ENCODE assay signal across 22 cellular contexts in genomic region chr19:39165857-39166256, GRCh38. TPM values are rescaled to one million over a fixed set of nuclear protein-coding genes. Genes with fewer than 3 reads are reported as not detected.
DNase-seq lines count a peak whose midpoint lies in the region; ATAC-seq, FAIRE-seq and TF ChIP-seq lines count a peak whose summit lies in the region.
"Had no signal": no experiment of that assay in that cellular context is flagged by ENCODE, and none has a peak within 500 bp of the region (broad histone marks: within the 10 kb centered on the region; RNA-seq: fewer than 3 reads in every experiment).

No MANE protein-coding gene starts in this region.

- H3K4me3 ChIP-seq in PC-9 (no peak overlapping the region), H1 (ENCODE audit: extremely low read depth in 1 of 4, insufficient read depth in 2 of 4, low read depth in 3 of 4, low read length in 4 of 4) (no peak overlapping the region), trophoblast cell (ENCODE audit: low read depth, low read length) (no peak overlapping the region), SK-N-SH (ENCODE audit: low read depth in 2 of 2, low read length in 1 of 2) (no peak overlapping the region)
- H3K4me3 ChIP-seq: BLaER1 treated with 17β-estradiol and CSF1 and Interleukin-3, amounts not matched to agents 10 nM and 100 nM had no signal

- H3K14ac ChIP-seq in H1 (ENCODE audit: insufficient read length) (no peak overlapping the region), trophoblast cell (ENCODE audit: low read length) (no peak overlapping the region)

- CTCF ChIA-PET in PC-9 (lab: Charles Lee) (no interaction called here), H1 (lab: Charles Lee; ENCODE audit: partially characterized antibody) (interaction anchor here (0.9 to 1.7 kb wide), 6 partner anchors 12 to 60 kb away, joined by 3 to 7 read pairs (median 4); no protein-coding TSS in a partner anchor), SK-N-SH (lab: Yijun Ruan, JAX) (interaction anchor here (1.4 to 2.7 kb wide), 4 partner anchors 9 to 44 kb away, joined by 5 to 13 read pairs (median 8); no protein-coding TSS in a partner anchor)

- H2BK12ac ChIP-seq in H1 (ENCODE audit: low read depth, low read length): no peak overlapping the region
- no peak overlapping the region for H2BK12ac ChIP-seq in trophoblast cell (ENCODE audit: low read length)

- H4K12ac ChIP-seq in trophoblast cell (ENCODE audit: low read depth, low read length): no peak overlapping the region

- FAIRE-seq in H1 (lab: Jason Lieb, UNC): no peak
- FAIRE-seq: A204.1, GM12891 had no signal

- H3K79me1 ChIP-seq in H1 (ENCODE audit: low read depth, low read length): peaks cover 16% of the 10 kb centered on the region
- H3K79me1 ChIP-seq in trophoblast cell (ENCODE audit: low read length): peaks cover 18% of the 10 kb centered on the region

- no peak overlapping the region for H2BK120ac ChIP-seq in H1 (replicated peaks; ENCODE audit: low read depth, low read length)
- no peak overlapping the region for H2BK120ac ChIP-seq in trophoblast cell (ENCODE audit: insufficient read depth, low read length, poor library complexity)

- DNase-seq in PC-9 (no peak), H1 (ENCODE audit: low read depth in 1 of 2, low spot score in 2 of 2) (no peak), trophoblast cell (no peak), DMS 273 treated with DMSO at 0.1 percent for 48 hours (lab: John Stamatoyannopoulos, UW) (no peak), SK-N-SH (no peak), islet precursor cell (no peak)
- DNase-seq: AML-193; Caco-2; CD4-positive, alpha-beta memory T cell; GF-D8; KG1; MM.1S; NCI-H446 treated with DMSO at 0.1 percent for 48 hours; NCI-H82; NK-92 treated with Interleukin-12 subunit alpha and Interleukin-12 subunit beta, amount 100 ng/mL, for 24 hours; RPMI8226 had no signal

- H3K9ac ChIP-seq in H1 (replicated peaks in 1 of 4; ENCODE audit: extremely low read depth in 1 of 4, low read depth in 3 of 4, low read length in 3 of 4): no peak overlapping the region
- no peak overlapping the region for H3K9ac ChIP-seq in trophoblast cell (ENCODE audit: low read length)
- no peak overlapping the region for H3K9ac ChIP-seq in SK-N-SH
- H3K9ac ChIP-seq: BLaER1 treated with 17β-estradiol and CSF1 and Interleukin-3, amounts not matched to agents 10 nM and 100 nM had no signal

- no peak for TF ChIP-seq CTCF in 22Rv1 (IDR thresholded peaks at IDR 0.05)
- no peak for TF ChIP-seq CTCF in PC-9 (conservative IDR thresholded peaks at IDR 0.05)
- no peak for TF ChIP-seq CTCF in H1 (IDR thresholded peaks at IDR 0.05; ENCODE audit: control extremely low read depth in 1 of 3, insufficient read depth in 1 of 3, low read depth in 1 of 3, low read length in 3 of 3)
- TF ChIP-seq CTCF in SK-N-SH (IDR thresholded peaks at IDR 0.05): no peak

- no peak for TF ChIP-seq POLR2A in H1 (IDR thresholded peaks at IDR 0.05; ENCODE audit: control extremely low read depth in 1 of 2, low read depth in 2 of 2, low read length in 2 of 2)

- H3K23ac ChIP-seq in H1 (ENCODE audit: insufficient read length): no peak overlapping the region
- no peak overlapping the region for H3K23ac ChIP-seq in trophoblast cell (ENCODE audit: low read length)

- H3K18ac ChIP-seq in H1 (ENCODE audit: extremely low read depth, low read length) (no peak overlapping the region), trophoblast cell (ENCODE audit: low read length) (no peak overlapping the region)

- POLR2A ChIA-PET in PC-9 (lab: Charles Lee; ENCODE audit: unreplicated experiment): no interaction called here
- POLR2A ChIA-PET in H1 (lab: Charles Lee; ENCODE audit: partially characterized antibody): interaction anchor here (0.9 to 1.8 kb wide), 5 partner anchors 9 to 44 kb away, joined by 3 to 5 read pairs (median 4); no protein-coding TSS in a partner anchor
- POLR2A ChIA-PET in SK-N-SH (lab: Yijun Ruan, JAX): no interaction called here

- peaks cover 21% of the 10 kb centered on the region for H3K79me2 ChIP-seq in PC-9 (ENCODE audit: low read depth)
- peaks cover 0 to 14% of the 10 kb centered on the region in 2 experiments; a peak in 1 of 4 replicates for H3K79me2 ChIP-seq in H1 (ENCODE audit: control insufficient read depth in 1 of 2, insufficient read depth in 2 of 2, low read length in 2 of 2)
- H3K79me2 ChIP-seq in trophoblast cell (ENCODE audit: control insufficient read depth, insufficient read depth, low read length, poor library complexity): peaks cover 16% of the 10 kb centered on the region
- H3K79me2 ChIP-seq in SK-N-SH (ENCODE audit: insufficient read depth): peaks cover 28% of the 10 kb centered on the region

- H2BK5ac ChIP-seq in H1 (ENCODE audit: low read depth, low read length) (no peak overlapping the region), trophoblast cell (ENCODE audit: low read depth, low read length, poor library complexity) (no peak overlapping the region)

- no peak overlapping the region for H2BK15ac ChIP-seq in H1 (ENCODE audit: low read length)

- intact Hi-C loops in PC-9 (cut with micrococcal nuclease; ENCODE audit: unreplicated experiment): no loop called here

- TF ChIP-seq RAD21 in H1 (IDR thresholded peaks at IDR 0.05 in 1 of 2, conservative IDR thresholded peaks at IDR 0.05 in 1 of 2; ENCODE audit: low read depth in 2 of 2, low read length in 2 of 2): no peak
- no peak for TF ChIP-seq RAD21 in SK-N-SH (IDR thresholded peaks at IDR 0.05; ENCODE audit: low read length)

- H3K27ac ChIP-seq in 22Rv1 (peak overlapping the region; percentile 76), PC-9 (no peak overlapping the region), H1 (ENCODE audit: low read depth, low read length) (no peak overlapping the region), trophoblast cell (ENCODE audit: low read depth, low read length) (no peak overlapping the region), SK-N-SH (ENCODE audit: low read depth in 2 of 2, low read length in 1 of 2) (no peak overlapping the region)
- H3K27ac ChIP-seq: BLaER1 treated with 17β-estradiol and CSF1 and Interleukin-3, amounts not matched to agents 10 nM and 100 nM had no signal

- H2AK5ac ChIP-seq in H1 (ENCODE audit: low read depth, low read length) (0 out of 2 replicates have a peak overlapping the region, but pooled peaks have one; percentile 39), trophoblast cell (ENCODE audit: low read length) (no peak overlapping the region)

- H3K4me1 ChIP-seq in PC-9 (replicated peaks; ENCODE audit: insufficient read depth): peaks cover 29% of the 10 kb centered on the region
- peaks cover 2 to 35% (median 16%) of the 10 kb centered on the region in 4 experiments for H3K4me1 ChIP-seq in H1 (replicated peaks in 1 of 4; ENCODE audit: control insufficient read depth in 3 of 4, insufficient read depth in 4 of 4, low read length in 3 of 4)
- H3K4me1 ChIP-seq in trophoblast cell (ENCODE audit: control insufficient read depth in 1 of 2, insufficient read depth in 2 of 2, low read length in 2 of 2): peaks cover 24 to 29% of the 10 kb centered on the region in 2 experiments
- peaks cover 0 to 32% of the 10 kb centered on the region in 2 experiments; a peak in 1 of 4 replicates for H3K4me1 ChIP-seq in SK-N-SH (ENCODE audit: control insufficient read depth in 1 of 2, insufficient read depth in 2 of 2, low read depth in 1 of 2, low read length in 1 of 2)

- no TSS peak for BruUV-seq in PC-9 (replicated peaks; lab: Mats Ljungman, UMichigan)

- H3K23me2 ChIP-seq in H1 (ENCODE audit: low read depth, low read length): no peaks in the 10 kb centered on the region

- no peak overlapping the region for H4K91ac ChIP-seq in H1 (replicated peaks; ENCODE audit: insufficient read length, low read length)
- H4K91ac ChIP-seq in trophoblast cell (ENCODE audit: low read depth, low read length): no peak overlapping the region

- ATAC-seq in GM18873 (IDR thresholded peaks at IDR 0.05; ENCODE audit: low FRiP score, unreplicated experiment): no peak

- H4K20me1 ChIP-seq in PC-9 (ENCODE audit: insufficient read depth): peaks cover 35% of the 10 kb centered on the region; the same call in 1 of the 2 replicates
- peaks cover 13 to 33% of the 10 kb centered on the region in 2 experiments for H4K20me1 ChIP-seq in H1 (replicated peaks in 1 of 2; ENCODE audit: control insufficient read depth in 1 of 2, insufficient read depth in 2 of 2, low read length in 2 of 2)
- peaks cover 25% of the 10 kb centered on the region; the same call in 1 of the 2 replicates for H4K20me1 ChIP-seq in SK-N-SH (ENCODE audit: insufficient read depth)

- H4K8ac ChIP-seq in H1 (ENCODE audit: extremely low read depth, insufficient read depth, low read length) (no peak overlapping the region), trophoblast cell (ENCODE audit: low read depth, low read length) (no peak overlapping the region)

- TF ChIP-seq EP300 in H1 (IDR thresholded peaks at IDR 0.05; ENCODE audit: borderline replicate concordance in 1 of 2, low read depth in 2 of 2, low read length in 2 of 2): no peak
- no peak for TF ChIP-seq EP300 in SK-N-SH (IDR thresholded peaks at IDR 0.05; ENCODE audit: borderline replicate concordance in 1 of 2, low read depth in 1 of 2, low read length in 1 of 2)

- H2AFZ ChIP-seq in PC-9 (no peak overlapping the region), H1 (ENCODE audit: low read length) (no peak overlapping the region), trophoblast cell (ENCODE audit: insufficient read depth, low read length, poor library complexity) (no peak overlapping the region), SK-N-SH (ENCODE audit: low read depth) (no peak overlapping the region)

- H3F3A ChIP-seq in PC-9 (ENCODE audit: insufficient read depth, low read depth): peaks cover 21% of the 10 kb centered on the region
- no peaks in the 10 kb centered on the region for H3F3A ChIP-seq in SK-N-SH (replicated peaks; ENCODE audit: insufficient read depth)

- 90% methylated on average over 7 of the region's 7 CpGs; no CpG with 5 or more reads in 1 of the 2 experiments for WGBS in H1 (ENCODE audit: extremely low coverage in 1 of 2, insufficient coverage in 1 of 2, insufficient read length in 1 of 2, insufficient replicate concordance in 2 of 2, low coverage in 1 of 2, low lambda C conversion rate in 2 of 2, missing lambda C conversion rate in 1 of 2), 2 experiments
- WGBS in trophoblast cell (ENCODE audit: extremely low coverage, insufficient coverage, insufficient read length): no CpG with 5 or more reads among the region's 7 CpGs
- WGBS in SK-N-SH (ENCODE audit: low lambda C conversion rate): 93% methylated on average over 7 of the region's 7 CpGs

- H3K9me3 ChIP-seq in PC-9 (ENCODE audit: insufficient read depth, low read depth) (no peaks in the 10 kb centered on the region), H1 (ENCODE audit: insufficient read depth in 2 of 2, low read depth in 1 of 2, low read length in 1 of 2) (no peaks in the 10 kb centered on the region), trophoblast cell (ENCODE audit: insufficient read depth, low read depth, low read length) (peaks cover 1% of the 10 kb centered on the region), SK-N-SH (no peaks in the 10 kb centered on the region)
- H3K9me3 ChIP-seq: BLaER1 treated with 17β-estradiol and CSF1 and Interleukin-3, amounts not matched to agents 10 nM and 100 nM; Caco-2 had no signal

- H2BK20ac ChIP-seq in H1 (ENCODE audit: low read length): 0 out of 2 replicates have a peak overlapping the region, but pooled peaks have one; percentile 61

- H3K4ac ChIP-seq in H1 (replicated peaks; ENCODE audit: insufficient read length, low read depth, low read length) (no peak overlapping the region), trophoblast cell (ENCODE audit: low read depth, low read length) (peak overlapping the region; percentile 4)

- H4K5ac ChIP-seq in H1 (ENCODE audit: insufficient read length, low read depth, low read length): no peak overlapping the region

- H3K36me3 ChIP-seq in PC-9 (ENCODE audit: low read depth) (no peaks in the 10 kb centered on the region), H1 (ENCODE audit: control insufficient read depth in 2 of 4, insufficient read depth in 4 of 4, low read length in 3 of 4) (peaks cover 0 to 5% (median 0%) of the 10 kb centered on the region in 4 experiments; a peak in 3 of 8 replicates), trophoblast cell (ENCODE audit: control insufficient read depth in 1 of 2, insufficient read depth in 2 of 2, low read length in 2 of 2) (peaks cover 17 to 24% of the 10 kb centered on the region in 2 experiments), SK-N-SH (replicated peaks in 1 of 2; ENCODE audit: control insufficient read depth in 1 of 2, insufficient read depth in 2 of 2, low read length in 1 of 2) (peaks cover 0 to 10% of the 10 kb centered on the region in 2 experiments)

- H3K56ac ChIP-seq in H1 (replicated peaks; ENCODE audit: insufficient read length, low read depth, low read length): no peak overlapping the region

- H3K9me2 ChIP-seq in PC-9 (ENCODE audit: insufficient read depth): no peaks in the 10 kb centered on the region
- no peaks in the 10 kb centered on the region for H3K9me2 ChIP-seq in SK-N-SH

- peak overlapping the region; percentile 94; the same call in 1 of the 2 replicates for H3K4me2 ChIP-seq in PC-9
- no peak overlapping the region for H3K4me2 ChIP-seq in H1 (ENCODE audit: insufficient read depth in 1 of 2, low read depth in 2 of 2, low read length in 2 of 2)
- no peak overlapping the region for H3K4me2 ChIP-seq in trophoblast cell (ENCODE audit: low read length)
- H3K4me2 ChIP-seq in SK-N-SH: no peak overlapping the region

- no peaks in the 10 kb centered on the region for H3K27me3 ChIP-seq in PC-9 (ENCODE audit: insufficient read depth, low read depth)
- no peaks in the 10 kb centered on the region for H3K27me3 ChIP-seq in H1 (replicated peaks in 1 of 4; ENCODE audit: control insufficient read depth in 3 of 4, extremely low read depth in 1 of 4, insufficient read depth in 3 of 4, low read length in 3 of 4)
- no peaks in the 10 kb centered on the region for H3K27me3 ChIP-seq in trophoblast cell (ENCODE audit: insufficient read depth, low read length)
- no peaks in the 10 kb centered on the region for H3K27me3 ChIP-seq in SK-N-SH (ENCODE audit: insufficient read depth)
- H3K27me3 ChIP-seq: BLaER1 treated with 17β-estradiol and CSF1 and Interleukin-3, amounts not matched to agents 10 nM and 100 nM had no signal

RNA-seq across cellular contexts. Expression of gene NCCRP1, which starts 30.9 kb away (rescaled TPM):
- total RNA-seq in PC-9 (2021): 22.7 and 23.2 TPM in 2 replicates
- total RNA-seq in H1 (2021; fragmentation: NEBNext Ultra II Directional; extraction: Animal tissue kit (Norgen Biotek cat#: 25700)): 2.8 and 3.2 TPM in 2 replicates
- 7.9 and 11.2 TPM in 2 replicates for polyA plus RNA-seq in H1 (2011; rRNA removed)
- 3.8 TPM for polyA plus RNA-seq in H1 (2011; cell fraction: cytosol; rRNA removed)
- polyA plus RNA-seq in H1 (2011; cell fraction: nucleus; rRNA removed): 3.1 TPM
- 1.9 to 4.0 TPM (median 2.6 TPM) in 4 replicates for polyA plus RNA-seq in H1 (2012, experiment 1 of 2)
- 2.5 TPM for polyA plus RNA-seq in H1 (2012, experiment 2 of 2)
- polyA plus RNA-seq in H1 (2013, experiment 1 of 2): 2.1 TPM
- 2.4 TPM for polyA plus RNA-seq in H1 (2013, experiment 2 of 2)
- 1.7 and 3.1 TPM in 2 replicates for polyA minus RNA-seq in H1 (2011; rRNA and poly(A)+ RNA removed)
- 2.6 TPM for polyA minus RNA-seq in H1 (2011; cell fraction: cytosol; rRNA and poly(A)+ RNA removed)
- polyA minus RNA-seq in H1 (2011; cell fraction: nucleus; rRNA and poly(A)+ RNA removed): 1.00 TPM
- 5.0 and 5.2 TPM in 2 replicates for polyA plus RNA-seq in trophoblast cell (2013)
- polyA plus RNA-seq in SK-N-SH (2012; rRNA removed): 0.05 TPM in 1 of 2 replicates, not detected in the other
- 0.01 TPM in 2 replicates for polyA plus RNA-seq in SK-N-SH (2012; cell fraction: cytosol; rRNA removed)
- 0.06 and 0.18 TPM in 2 replicates for polyA plus RNA-seq in SK-N-SH (2012; cell fraction: nucleus; rRNA removed)
- total RNA-seq: CD4-positive, alpha-beta memory T cell; H7 had no signal
- polyA plus RNA-seq: CD4-positive, alpha-beta memory T cell had no signal

RNA-seq across cellular contexts. Expression of gene SYCN, which starts 38.2 kb away (rescaled TPM):
- not detected in 2 replicates for total RNA-seq in PC-9 (2021)
- total RNA-seq in H1 (2021; fragmentation: NEBNext Ultra II Directional; extraction: Animal tissue kit (Norgen Biotek cat#: 25700)): not detected in 2 replicates
- not detected in 2 replicates for polyA plus RNA-seq in H1 (2011; rRNA removed)
- not detected for polyA plus RNA-seq in H1 (2011; cell fraction: cytosol; rRNA removed)
- not detected for polyA plus RNA-seq in H1 (2011; cell fraction: nucleus; rRNA removed)
- not detected in 4 replicates for polyA plus RNA-seq in H1 (2012, experiment 1 of 2)
- not detected for polyA plus RNA-seq in H1 (2012, experiment 2 of 2)
- polyA plus RNA-seq in H1 (2013, experiment 1 of 2): not detected
- polyA plus RNA-seq in H1 (2013, experiment 2 of 2): not detected
- polyA minus RNA-seq in H1 (2011; rRNA and poly(A)+ RNA removed): not detected in 2 replicates
- polyA minus RNA-seq in H1 (2011; cell fraction: cytosol; rRNA and poly(A)+ RNA removed): not detected
- polyA minus RNA-seq in H1 (2011; cell fraction: nucleus; rRNA and poly(A)+ RNA removed): not detected
- not detected in 2 replicates for polyA plus RNA-seq in trophoblast cell (2013)
- polyA plus RNA-seq in SK-N-SH (2012; rRNA removed): not detected in 2 replicates
- polyA plus RNA-seq in SK-N-SH (2012; cell fraction: cytosol; rRNA removed): not detected in 2 replicates
- polyA plus RNA-seq in SK-N-SH (2012; cell fraction: nucleus; rRNA removed): not detected in 2 replicates
- total RNA-seq: Caco-2; CD4-positive, alpha-beta memory T cell; H7 had no signal
- polyA plus RNA-seq: CD4-positive, alpha-beta memory T cell had no signal

RNA-seq across cellular contexts. Expression of gene PAK4, which starts 40.3 kb away (rescaled TPM):
- total RNA-seq in PC-9 (2021): 77.8 and 90.2 TPM in 2 replicates
- 64.4 and 67.6 TPM in 2 replicates for total RNA-seq in H1 (2021; fragmentation: NEBNext Ultra II Directional; extraction: Animal tissue kit (Norgen Biotek cat#: 25700))
- polyA plus RNA-seq in H1 (2011; rRNA removed): 50.7 and 107 TPM in 2 replicates
- polyA plus RNA-seq in H1 (2011; cell fraction: cytosol; rRNA removed): 55.5 TPM
- polyA plus RNA-seq in H1 (2011; cell fraction: nucleus; rRNA removed): 89.7 TPM
- 40.5 to 57.3 TPM (median 53.1 TPM) in 4 replicates for polyA plus RNA-seq in H1 (2012, experiment 1 of 2)
- 64.2 TPM for polyA plus RNA-seq in H1 (2012, experiment 2 of 2)
- 47.5 TPM for polyA plus RNA-seq in H1 (2013, experiment 1 of 2)
- 47.5 TPM for polyA plus RNA-seq in H1 (2013, experiment 2 of 2)
- 17.7 and 25.9 TPM in 2 replicates for polyA minus RNA-seq in H1 (2011; rRNA and poly(A)+ RNA removed)
- polyA minus RNA-seq in H1 (2011; cell fraction: cytosol; rRNA and poly(A)+ RNA removed): 39.9 TPM
- 22.8 TPM for polyA minus RNA-seq in H1 (2011; cell fraction: nucleus; rRNA and poly(A)+ RNA removed)
- polyA plus RNA-seq in trophoblast cell (2013): 117 and 130 TPM in 2 replicates
- 24.7 and 36.4 TPM in 2 replicates for polyA plus RNA-seq in SK-N-SH (2012; rRNA removed)
- polyA plus RNA-seq in SK-N-SH (2012; cell fraction: cytosol; rRNA removed): 14.3 and 23.1 TPM in 2 replicates
- 31.0 and 44.4 TPM in 2 replicates for polyA plus RNA-seq in SK-N-SH (2012; cell fraction: nucleus; rRNA removed)
